1 cellular context compared by ENCODE assay signal in the genomic region with DNA sequence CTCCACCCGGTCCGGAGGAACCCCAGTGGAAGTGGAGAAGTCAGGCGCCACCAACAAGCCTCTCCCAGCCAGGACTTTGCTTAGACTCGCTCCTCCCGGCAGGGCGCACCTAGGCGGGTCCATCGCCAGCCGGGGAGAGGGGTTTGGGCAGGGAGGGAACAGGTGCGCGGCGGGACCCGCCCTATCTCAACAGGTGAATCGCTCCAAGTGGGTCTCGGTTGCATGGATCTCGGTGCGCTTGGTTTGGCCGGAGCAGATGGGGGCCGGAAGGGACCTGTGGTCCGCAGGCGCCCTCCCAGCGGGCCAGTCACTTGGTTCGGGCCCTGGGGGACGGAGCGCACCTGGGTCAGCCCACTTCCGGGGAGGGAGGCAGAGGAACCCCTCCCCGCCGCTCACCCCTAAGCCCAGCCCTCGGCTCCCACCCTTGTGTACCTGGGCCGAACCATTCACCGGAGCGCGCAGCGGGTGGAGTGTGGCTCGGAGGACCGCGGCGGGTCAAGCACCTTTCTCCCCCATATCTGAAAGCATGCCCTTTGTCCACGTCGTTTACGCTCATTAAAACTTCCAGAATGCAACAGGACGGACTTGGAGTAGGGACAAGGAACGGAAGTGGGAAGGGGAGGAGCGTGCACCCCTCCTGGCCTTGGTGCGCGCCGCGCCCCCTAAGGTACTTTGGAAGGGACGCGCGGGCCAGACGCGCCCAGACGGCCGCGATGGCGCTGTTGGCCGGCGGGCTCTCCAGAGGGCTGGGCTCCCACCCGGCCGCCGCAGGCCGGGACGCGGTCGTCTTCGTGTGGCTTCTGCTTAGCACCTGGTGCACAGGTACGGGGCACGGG.
A peak's percentile ranks its signal among the peaks of the same experiment; 100 is the strongest.
TF ChIP-seq lines count a peak whose summit lies in the region.

A gene with protein sequence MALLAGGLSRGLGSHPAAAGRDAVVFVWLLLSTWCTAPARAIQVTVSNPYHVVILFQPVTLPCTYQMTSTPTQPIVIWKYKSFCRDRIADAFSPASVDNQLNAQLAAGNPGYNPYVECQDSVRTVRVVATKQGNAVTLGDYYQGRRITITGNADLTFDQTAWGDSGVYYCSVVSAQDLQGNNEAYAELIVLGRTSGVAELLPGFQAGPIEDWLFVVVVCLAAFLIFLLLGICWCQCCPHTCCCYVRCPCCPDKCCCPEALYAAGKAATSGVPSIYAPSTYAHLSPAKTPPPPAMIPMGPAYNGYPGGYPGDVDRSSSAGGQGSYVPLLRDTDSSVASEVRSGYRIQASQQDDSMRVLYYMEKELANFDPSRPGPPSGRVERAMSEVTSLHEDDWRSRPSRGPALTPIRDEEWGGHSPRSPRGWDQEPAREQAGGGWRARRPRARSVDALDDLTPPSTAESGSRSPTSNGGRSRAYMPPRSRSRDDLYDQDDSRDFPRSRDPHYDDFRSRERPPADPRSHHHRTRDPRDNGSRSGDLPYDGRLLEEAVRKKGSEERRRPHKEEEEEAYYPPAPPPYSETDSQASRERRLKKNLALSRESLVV (plus strand): TSS at position 693 of the 836 bp plus-strand sequence. CDS start 21 bp downstream, at position 714.

TF ChIP-seq in HepG2, 621 proteins besides CTCF, POLR2A, EP300 and RAD21 (continued from another document and continues in another):
- peak; percentile 83 for TF ChIP-seq HNRNPK (IDR thresholded peaks at IDR 0.05; ENCODE audit: low read depth, low read length, poor library complexity, severe bottlenecking)
- peak; percentile 20; the same call in 1 of the 2 replicates for TF ChIP-seq KLF15 (CRISPR knock-in tag; IDR thresholded peaks at IDR 0.05; ENCODE audit: borderline replicate concordance)
- TF ChIP-seq, protein P1, sequence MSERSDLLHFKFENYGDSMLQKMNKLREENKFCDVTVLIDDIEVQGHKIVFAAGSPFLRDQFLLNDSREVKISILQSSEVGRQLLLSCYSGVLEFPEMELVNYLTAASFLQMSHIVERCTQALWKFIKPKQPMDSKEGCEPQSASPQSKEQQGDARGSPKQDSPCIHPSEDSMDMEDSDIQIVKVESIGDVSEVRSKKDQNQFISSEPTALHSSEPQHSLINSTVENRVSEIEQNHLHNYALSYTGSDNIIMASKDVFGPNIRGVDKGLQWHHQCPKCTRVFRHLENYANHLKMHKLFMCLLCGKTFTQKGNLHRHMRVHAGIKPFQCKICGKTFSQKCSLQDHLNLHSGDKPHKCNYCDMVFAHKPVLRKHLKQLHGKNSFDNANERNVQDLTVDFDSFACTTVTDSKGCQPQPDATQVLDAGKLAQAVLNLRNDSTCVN (CRISPR knock-in tag; IDR thresholded peaks at IDR 0.05; ENCODE audit: borderline replicate concordance) = peak; percentile 53; the same call in 1 of the 2 replicates
- TF ChIP-seq ARID2 (CRISPR knock-in tag; IDR thresholded peaks at IDR 0.05; ENCODE audit: borderline replicate concordance) = 0 out of 2 replicates have a peak, but pooled peaks have one; percentile 45
- TF ChIP-seq HNF4G (IDR thresholded peaks at IDR 0.05; ENCODE audit: borderline replicate concordance, low read depth, low read length) = peak; percentile 25; the same call in 1 of the 2 replicates
- TF ChIP-seq HNF4G (CRISPR knock-in tag; IDR thresholded peaks at IDR 0.05; ENCODE audit: borderline replicate concordance, low read depth) = peak; percentile 65; the same call in 1 of the 2 replicates
- TF ChIP-seq, protein P2, sequence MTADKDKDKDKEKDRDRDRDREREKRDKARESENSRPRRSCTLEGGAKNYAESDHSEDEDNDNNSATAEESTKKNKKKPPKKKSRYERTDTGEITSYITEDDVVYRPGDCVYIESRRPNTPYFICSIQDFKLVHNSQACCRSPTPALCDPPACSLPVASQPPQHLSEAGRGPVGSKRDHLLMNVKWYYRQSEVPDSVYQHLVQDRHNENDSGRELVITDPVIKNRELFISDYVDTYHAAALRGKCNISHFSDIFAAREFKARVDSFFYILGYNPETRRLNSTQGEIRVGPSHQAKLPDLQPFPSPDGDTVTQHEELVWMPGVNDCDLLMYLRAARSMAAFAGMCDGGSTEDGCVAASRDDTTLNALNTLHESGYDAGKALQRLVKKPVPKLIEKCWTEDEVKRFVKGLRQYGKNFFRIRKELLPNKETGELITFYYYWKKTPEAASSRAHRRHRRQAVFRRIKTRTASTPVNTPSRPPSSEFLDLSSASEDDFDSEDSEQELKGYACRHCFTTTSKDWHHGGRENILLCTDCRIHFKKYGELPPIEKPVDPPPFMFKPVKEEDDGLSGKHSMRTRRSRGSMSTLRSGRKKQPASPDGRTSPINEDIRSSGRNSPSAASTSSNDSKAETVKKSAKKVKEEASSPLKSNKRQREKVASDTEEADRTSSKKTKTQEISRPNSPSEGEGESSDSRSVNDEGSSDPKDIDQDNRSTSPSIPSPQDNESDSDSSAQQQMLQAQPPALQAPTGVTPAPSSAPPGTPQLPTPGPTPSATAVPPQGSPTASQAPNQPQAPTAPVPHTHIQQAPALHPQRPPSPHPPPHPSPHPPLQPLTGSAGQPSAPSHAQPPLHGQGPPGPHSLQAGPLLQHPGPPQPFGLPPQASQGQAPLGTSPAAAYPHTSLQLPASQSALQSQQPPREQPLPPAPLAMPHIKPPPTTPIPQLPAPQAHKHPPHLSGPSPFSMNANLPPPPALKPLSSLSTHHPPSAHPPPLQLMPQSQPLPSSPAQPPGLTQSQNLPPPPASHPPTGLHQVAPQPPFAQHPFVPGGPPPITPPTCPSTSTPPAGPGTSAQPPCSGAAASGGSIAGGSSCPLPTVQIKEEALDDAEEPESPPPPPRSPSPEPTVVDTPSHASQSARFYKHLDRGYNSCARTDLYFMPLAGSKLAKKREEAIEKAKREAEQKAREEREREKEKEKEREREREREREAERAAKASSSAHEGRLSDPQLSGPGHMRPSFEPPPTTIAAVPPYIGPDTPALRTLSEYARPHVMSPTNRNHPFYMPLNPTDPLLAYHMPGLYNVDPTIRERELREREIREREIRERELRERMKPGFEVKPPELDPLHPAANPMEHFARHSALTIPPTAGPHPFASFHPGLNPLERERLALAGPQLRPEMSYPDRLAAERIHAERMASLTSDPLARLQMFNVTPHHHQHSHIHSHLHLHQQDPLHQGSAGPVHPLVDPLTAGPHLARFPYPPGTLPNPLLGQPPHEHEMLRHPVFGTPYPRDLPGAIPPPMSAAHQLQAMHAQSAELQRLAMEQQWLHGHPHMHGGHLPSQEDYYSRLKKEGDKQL (CRISPR knock-in tag; IDR thresholded peaks at IDR 0.05; ENCODE audit: low read depth) = no peak
- TF ChIP-seq, protein P3, sequence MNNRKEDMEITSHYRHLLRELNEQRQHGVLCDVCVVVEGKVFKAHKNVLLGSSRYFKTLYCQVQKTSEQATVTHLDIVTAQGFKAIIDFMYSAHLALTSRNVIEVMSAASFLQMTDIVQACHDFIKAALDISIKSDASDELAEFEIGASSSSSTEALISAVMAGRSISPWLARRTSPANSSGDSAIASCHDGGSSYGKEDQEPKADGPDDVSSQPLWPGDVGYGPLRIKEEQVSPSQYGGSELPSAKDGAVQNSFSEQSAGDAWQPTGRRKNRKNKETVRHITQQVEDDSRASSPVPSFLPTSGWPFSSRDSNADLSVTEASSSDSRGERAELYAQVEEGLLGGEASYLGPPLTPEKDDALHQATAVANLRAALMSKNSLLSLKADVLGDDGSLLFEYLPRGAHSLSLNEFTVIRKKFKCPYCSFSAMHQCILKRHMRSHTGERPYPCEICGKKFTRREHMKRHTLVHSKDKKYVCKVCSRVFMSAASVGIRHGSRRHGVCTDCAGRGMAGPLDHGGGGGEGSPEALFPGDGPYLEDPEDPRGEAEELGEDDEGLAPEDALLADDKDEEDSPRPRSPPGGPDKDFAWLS (CRISPR knock-in tag; IDR thresholded peaks at IDR 0.05; ENCODE audit: borderline replicate concordance) = 0 out of 2 replicates have a peak, but pooled peaks have one; percentile 21
- TF ChIP-seq, protein P4, sequence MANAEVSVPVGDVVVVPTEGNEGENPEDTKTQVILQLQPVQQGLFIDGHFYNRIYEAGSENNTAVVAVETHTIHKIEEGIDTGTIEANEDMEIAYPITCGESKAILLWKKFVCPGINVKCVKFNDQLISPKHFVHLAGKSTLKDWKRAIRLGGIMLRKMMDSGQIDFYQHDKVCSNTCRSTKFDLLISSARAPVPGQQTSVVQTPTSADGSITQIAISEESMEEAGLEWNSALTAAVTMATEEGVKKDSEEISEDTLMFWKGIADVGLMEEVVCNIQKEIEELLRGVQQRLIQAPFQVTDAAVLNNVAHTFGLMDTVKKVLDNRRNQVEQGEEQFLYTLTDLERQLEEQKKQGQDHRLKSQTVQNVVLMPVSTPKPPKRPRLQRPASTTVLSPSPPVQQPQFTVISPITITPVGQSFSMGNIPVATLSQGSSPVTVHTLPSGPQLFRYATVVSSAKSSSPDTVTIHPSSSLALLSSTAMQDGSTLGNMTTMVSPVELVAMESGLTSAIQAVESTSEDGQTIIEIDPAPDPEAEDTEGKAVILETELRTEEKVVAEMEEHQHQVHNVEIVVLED (CRISPR knock-in tag; IDR thresholded peaks at IDR 0.05; ENCODE audit: borderline replicate concordance) = peak; percentile 79; the same call in 1 of the 2 replicates
- TF ChIP-seq BRCA1 (CRISPR knock-in tag; IDR thresholded peaks at IDR 0.05) = 0 out of 2 replicates have a peak, but pooled peaks have one; percentile 61
- peak; percentile 68 for TF ChIP-seq HOXA3 (CRISPR knock-in tag; IDR thresholded peaks at IDR 0.05)
- TF ChIP-seq MAFF (IDR thresholded peaks at IDR 0.05; ENCODE audit: low read depth, low read length) = no peak
- TF ChIP-seq MAFG (CRISPR knock-in tag; IDR thresholded peaks at IDR 0.05) = no peak
- TF ChIP-seq, protein P5, sequence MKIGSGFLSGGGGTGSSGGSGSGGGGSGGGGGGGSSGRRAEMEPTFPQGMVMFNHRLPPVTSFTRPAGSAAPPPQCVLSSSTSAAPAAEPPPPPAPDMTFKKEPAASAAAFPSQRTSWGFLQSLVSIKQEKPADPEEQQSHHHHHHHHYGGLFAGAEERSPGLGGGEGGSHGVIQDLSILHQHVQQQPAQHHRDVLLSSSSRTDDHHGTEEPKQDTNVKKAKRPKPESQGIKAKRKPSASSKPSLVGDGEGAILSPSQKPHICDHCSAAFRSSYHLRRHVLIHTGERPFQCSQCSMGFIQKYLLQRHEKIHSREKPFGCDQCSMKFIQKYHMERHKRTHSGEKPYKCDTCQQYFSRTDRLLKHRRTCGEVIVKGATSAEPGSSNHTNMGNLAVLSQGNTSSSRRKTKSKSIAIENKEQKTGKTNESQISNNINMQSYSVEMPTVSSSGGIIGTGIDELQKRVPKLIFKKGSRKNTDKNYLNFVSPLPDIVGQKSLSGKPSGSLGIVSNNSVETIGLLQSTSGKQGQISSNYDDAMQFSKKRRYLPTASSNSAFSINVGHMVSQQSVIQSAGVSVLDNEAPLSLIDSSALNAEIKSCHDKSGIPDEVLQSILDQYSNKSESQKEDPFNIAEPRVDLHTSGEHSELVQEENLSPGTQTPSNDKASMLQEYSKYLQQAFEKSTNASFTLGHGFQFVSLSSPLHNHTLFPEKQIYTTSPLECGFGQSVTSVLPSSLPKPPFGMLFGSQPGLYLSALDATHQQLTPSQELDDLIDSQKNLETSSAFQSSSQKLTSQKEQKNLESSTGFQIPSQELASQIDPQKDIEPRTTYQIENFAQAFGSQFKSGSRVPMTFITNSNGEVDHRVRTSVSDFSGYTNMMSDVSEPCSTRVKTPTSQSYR (CRISPR knock-in tag; IDR thresholded peaks at IDR 0.05; ENCODE audit: borderline replicate concordance) = no peak; the same call in none of the 2 replicates
- no peak for TF ChIP-seq ZSCAN12 (CRISPR knock-in tag; IDR thresholded peaks at IDR 0.05)
- TF ChIP-seq ZNF232 (CRISPR knock-in tag; IDR thresholded peaks at IDR 0.05; ENCODE audit: borderline replicate concordance) = peak; percentile 68; the same call in 1 of the 2 replicates
- no peak for TF ChIP-seq MIXL1 (CRISPR knock-in tag; IDR thresholded peaks at IDR 0.05)
- TF ChIP-seq ZKSCAN8 (CRISPR knock-in tag; IDR thresholded peaks at IDR 0.05; ENCODE audit: borderline replicate concordance) = 0 out of 2 replicates have a peak, but pooled peaks have one; percentile 50
- TF ChIP-seq ISL2 (CRISPR knock-in tag; IDR thresholded peaks at IDR 0.05) = peak; percentile 67
- TF ChIP-seq, protein P6, sequence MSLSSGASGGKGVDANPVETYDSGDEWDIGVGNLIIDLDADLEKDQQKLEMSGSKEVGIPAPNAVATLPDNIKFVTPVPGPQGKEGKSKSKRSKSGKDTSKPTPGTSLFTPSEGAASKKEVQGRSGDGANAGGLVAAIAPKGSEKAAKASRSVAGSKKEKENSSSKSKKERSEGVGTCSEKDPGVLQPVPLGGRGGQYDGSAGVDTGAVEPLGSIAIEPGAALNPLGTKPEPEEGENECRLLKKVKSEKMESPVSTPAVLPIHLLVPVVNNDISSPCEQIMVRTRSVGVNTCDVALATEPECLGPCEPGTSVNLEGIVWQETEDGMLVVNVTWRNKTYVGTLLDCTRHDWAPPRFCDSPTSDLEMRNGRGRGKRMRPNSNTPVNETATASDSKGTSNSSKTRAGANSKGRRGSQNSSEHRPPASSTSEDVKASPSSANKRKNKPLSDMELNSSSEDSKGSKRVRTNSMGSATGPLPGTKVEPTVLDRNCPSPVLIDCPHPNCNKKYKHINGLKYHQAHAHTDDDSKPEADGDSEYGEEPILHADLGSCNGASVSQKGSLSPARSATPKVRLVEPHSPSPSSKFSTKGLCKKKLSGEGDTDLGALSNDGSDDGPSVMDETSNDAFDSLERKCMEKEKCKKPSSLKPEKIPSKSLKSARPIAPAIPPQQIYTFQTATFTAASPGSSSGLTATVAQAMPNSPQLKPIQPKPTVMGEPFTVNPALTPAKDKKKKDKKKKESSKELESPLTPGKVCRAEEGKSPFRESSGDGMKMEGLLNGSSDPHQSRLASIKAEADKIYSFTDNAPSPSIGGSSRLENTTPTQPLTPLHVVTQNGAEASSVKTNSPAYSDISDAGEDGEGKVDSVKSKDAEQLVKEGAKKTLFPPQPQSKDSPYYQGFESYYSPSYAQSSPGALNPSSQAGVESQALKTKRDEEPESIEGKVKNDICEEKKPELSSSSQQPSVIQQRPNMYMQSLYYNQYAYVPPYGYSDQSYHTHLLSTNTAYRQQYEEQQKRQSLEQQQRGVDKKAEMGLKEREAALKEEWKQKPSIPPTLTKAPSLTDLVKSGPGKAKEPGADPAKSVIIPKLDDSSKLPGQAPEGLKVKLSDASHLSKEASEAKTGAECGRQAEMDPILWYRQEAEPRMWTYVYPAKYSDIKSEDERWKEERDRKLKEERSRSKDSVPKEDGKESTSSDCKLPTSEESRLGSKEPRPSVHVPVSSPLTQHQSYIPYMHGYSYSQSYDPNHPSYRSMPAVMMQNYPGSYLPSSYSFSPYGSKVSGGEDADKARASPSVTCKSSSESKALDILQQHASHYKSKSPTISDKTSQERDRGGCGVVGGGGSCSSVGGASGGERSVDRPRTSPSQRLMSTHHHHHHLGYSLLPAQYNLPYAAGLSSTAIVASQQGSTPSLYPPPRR (CRISPR knock-in tag; IDR thresholded peaks at IDR 0.05; ENCODE audit: borderline replicate concordance) = peak; percentile 21; the same call in 1 of the 2 replicates
- TF ChIP-seq, protein P7, sequence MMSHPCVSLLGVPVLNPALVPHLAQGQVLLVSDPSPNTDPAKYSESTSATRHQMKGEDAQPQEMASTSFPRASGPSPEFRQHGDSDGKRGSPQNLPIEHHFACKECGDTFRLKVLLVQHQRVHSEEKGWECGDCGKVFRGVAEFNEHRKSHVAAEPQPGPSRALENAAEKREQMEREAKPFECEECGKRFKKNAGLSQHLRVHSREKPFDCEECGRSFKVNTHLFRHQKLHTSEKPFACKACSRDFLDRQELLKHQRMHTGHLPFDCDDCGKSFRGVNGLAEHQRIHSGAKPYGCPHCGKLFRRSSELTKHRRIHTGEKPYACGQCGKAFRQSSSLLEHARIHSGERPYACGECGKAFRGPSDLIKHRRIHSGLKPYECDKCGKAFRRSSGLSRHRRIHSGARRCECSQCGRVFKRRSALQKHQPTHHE (CRISPR knock-in tag; IDR thresholded peaks at IDR 0.05; ENCODE audit: borderline replicate concordance) = peak; percentile 88
- TF ChIP-seq, protein P8, sequence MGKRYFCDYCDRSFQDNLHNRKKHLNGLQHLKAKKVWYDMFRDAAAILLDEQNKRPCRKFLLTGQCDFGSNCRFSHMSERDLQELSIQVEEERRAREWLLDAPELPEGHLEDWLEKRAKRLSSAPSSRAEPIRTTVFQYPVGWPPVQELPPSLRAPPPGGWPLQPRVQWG (CRISPR knock-in tag; IDR thresholded peaks at IDR 0.05; ENCODE audit: borderline replicate concordance, low read depth) = no peak
